ENCODE assay signal across 19 cellular contexts in the genomic region with DNA sequence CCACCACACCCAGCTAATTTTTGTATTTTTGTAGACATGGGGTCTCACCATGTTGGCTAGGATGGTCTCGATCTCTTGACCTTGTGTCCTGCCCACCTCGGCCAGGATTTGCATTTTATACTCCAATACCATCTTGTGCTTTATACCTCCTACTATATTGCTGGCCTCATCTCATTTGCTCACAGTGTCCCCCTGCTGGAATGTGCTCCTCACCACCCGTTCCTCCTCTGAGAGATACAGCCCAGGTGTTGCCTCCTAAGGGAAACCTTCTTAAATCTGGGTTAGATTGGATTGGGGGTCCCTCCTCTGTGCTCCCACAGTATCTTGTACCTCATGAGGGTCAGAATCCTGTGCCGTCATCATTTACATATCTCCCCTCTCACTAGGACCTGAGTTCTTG.
A peak's percentile ranks its signal among the peaks of the same experiment; 100 is the strongest.
DNase-seq lines count a peak whose midpoint lies in the region; ATAC-seq and TF ChIP-seq lines count a peak whose summit lies in the region.
"Had no signal": no experiment of that assay in that cellular context is flagged by ENCODE, and none has a peak within 500 bp of the region (broad histone marks: within the 10 kb centered on the region; RNA-seq: fewer than 3 reads in every experiment).

No MANE protein-coding gene starts in this region.

- H3K27me3 ChIP-seq in GM23338 (ENCODE audit: insufficient read depth) (peaks cover 81% of the 10 kb centered on the region), endodermal cell (ENCODE audit: control insufficient read depth, insufficient read depth, low read length, poor library complexity, severe bottlenecking) (peaks cover 86% of the 10 kb centered on the region), mesendoderm (ENCODE audit: insufficient read depth, low read length, poor library complexity) (no peaks in the 10 kb centered on the region)
- H3K27me3 ChIP-seq: BE2C, transverse colon had no signal

- no peak overlapping the region for H4K5ac ChIP-seq in mesendoderm (ENCODE audit: low read length)

- H3K4me2 ChIP-seq in GM23338 (peak overlapping the region; percentile 71), mesendoderm (ENCODE audit: low read length) (no peak overlapping the region)

- H4K20me1 ChIP-seq in GM23338 (replicated peaks; ENCODE audit: insufficient read depth) = no peaks in the 10 kb centered on the region

- H3K4me3 ChIP-seq in GM23338 (peak overlapping the region; percentile 41), LNCaP clone FGC (ENCODE audit: low read depth, low read length) (no peak overlapping the region), endodermal cell (ENCODE audit: low read length) (peak overlapping the region; percentile 56), mesendoderm (ENCODE audit: low read length) (no peak overlapping the region)
- H3K4me3 ChIP-seq: spleen, transverse colon had no signal

- no peaks in the 10 kb centered on the region for H3K9me3 ChIP-seq in endodermal cell (ENCODE audit: control insufficient read depth, low read length)
- H3K9me3 ChIP-seq: BE2C, spleen, transverse colon had no signal

- no peak overlapping the region for H2BK120ac ChIP-seq in mesendoderm (ENCODE audit: low read depth, low read length)

- no peak overlapping the region for H3K4ac ChIP-seq in mesendoderm (ENCODE audit: low read depth, low read length)

- H3F3A ChIP-seq in GM23338 (replicated peaks; ENCODE audit: low read depth) = no peaks in the 10 kb centered on the region

- no peak overlapping the region for H4K8ac ChIP-seq in mesendoderm (ENCODE audit: low read depth, low read length)

- H3K36me3 ChIP-seq in GM23338 (ENCODE audit: insufficient read depth) (no peaks in the 10 kb centered on the region), endodermal cell (ENCODE audit: control insufficient read depth, insufficient read depth, low read length) (no peaks in the 10 kb centered on the region), mesendoderm (ENCODE audit: control insufficient read depth, insufficient read depth, low read length) (no peaks in the 10 kb centered on the region)
- H3K36me3 ChIP-seq: BE2C, spleen, transverse colon had no signal

- H3K79me1 ChIP-seq in mesendoderm (ENCODE audit: low read length) = no peaks in the 10 kb centered on the region

- H3K36me3 Mint-ChIP-seq in GM23338 (ENCODE audit: low read depth) (no peaks in the 10 kb centered on the region), endodermal cell (ENCODE audit: low read depth) (no peaks in the 10 kb centered on the region)
- H3K36me3 Mint-ChIP-seq: activated naive CD8-positive, alpha-beta T cell treated with anti-CD3 and anti-CD28 coated beads, Interleukin-2, amount 10 ng/mL, durations not matched to agents 7 days and 5 days; naive thymus-derived CD4-positive, alpha-beta T cell; stimulated activated memory B cell treated with anti-CD40 and anti-IgM and Interleukin-4, amounts not matched to agents 10 μg/mL and 1 μg/mL and 100 μg/mL, for 72 hours had no signal

- H3K27ac Mint-ChIP-seq in GM23338 (no peak overlapping the region), endodermal cell (no peak overlapping the region)
- H3K27ac Mint-ChIP-seq: activated naive CD8-positive, alpha-beta T cell treated with anti-CD3 and anti-CD28 coated beads, Interleukin-2, amount 10 ng/mL, durations not matched to agents 7 days and 5 days; activated T-cell treated with anti-CD3 and anti-CD28 coated beads, Interleukin-2, amount 50 U/mL, for 24 hours; naive thymus-derived CD4-positive, alpha-beta T cell; stimulated activated memory B cell treated with anti-CD40 and anti-IgM and Interleukin-4, amounts not matched to agents 10 μg/mL and 1 μg/mL and 100 μg/mL, for 72 hours had no signal

- no peak overlapping the region for H3K9ac ChIP-seq in endodermal cell (ENCODE audit: extremely low read depth, low read length, poor library complexity, severe bottlenecking)
- no peak overlapping the region for H3K9ac ChIP-seq in mesendoderm (ENCODE audit: low read length)

- H2AK5ac ChIP-seq in mesendoderm (ENCODE audit: low read length) = no peak overlapping the region

- no peak overlapping the region for H2BK5ac ChIP-seq in mesendoderm (ENCODE audit: low read length)

- 59 to 88% methylated on average over 2 to 4 of the region's 4 CpGs for WGBS in endodermal cell (ENCODE audit: insufficient coverage in 1 of 2, insufficient read length in 1 of 2), 2 experiments
- no CpG with 5 or more reads among the region's 4 CpGs for WGBS in mesendoderm (ENCODE audit: extremely low coverage, insufficient coverage, low lambda C conversion rate)

- H3K9me3 Mint-ChIP-seq in GM23338 (no peaks in the 10 kb centered on the region), endodermal cell (no peaks in the 10 kb centered on the region)
- H3K9me3 Mint-ChIP-seq: activated naive CD8-positive, alpha-beta T cell treated with anti-CD3 and anti-CD28 coated beads, Interleukin-2, amount 10 ng/mL, durations not matched to agents 7 days and 5 days; activated T-cell treated with anti-CD3 and anti-CD28 coated beads, Interleukin-2, amount 50 U/mL, for 24 hours; stimulated activated memory B cell treated with anti-CD40 and anti-IgM and Interleukin-4, amounts not matched to agents 10 μg/mL and 1 μg/mL and 100 μg/mL, for 72 hours had no signal

- no peak overlapping the region for H3K56ac ChIP-seq in mesendoderm (ENCODE audit: low read length)

- peak; percentile 70 for ATAC-seq in GM23338
- ATAC-seq in GM18505 (IDR thresholded peaks at IDR 0.05; ENCODE audit: unreplicated experiment) = no peak
- ATAC-seq: naive thymus-derived CD4-positive, alpha-beta T cell; stimulated activated memory B cell treated with anti-CD40 and anti-IgM and Interleukin-4, amounts not matched to agents 10 μg/mL and 1 μg/mL and 100 μg/mL, for 72 hours had no signal

- H3K27ac ChIP-seq in GM23338 (ENCODE audit: low read depth) = no peak overlapping the region
- H3K27ac ChIP-seq in endodermal cell (ENCODE audit: low read depth, low read length) = no peak overlapping the region
- H3K27ac ChIP-seq in mesendoderm (ENCODE audit: low read depth, low read length) = no peak overlapping the region
- H3K27ac ChIP-seq: spleen, transverse colon had no signal

- peak; percentile 54 to 63 for TF ChIP-seq CTCF in GM23338 (conservative IDR thresholded peaks at IDR 0.05; ENCODE audit: low read depth in 2 of 2)
- TF ChIP-seq CTCF in LNCaP clone FGC (IDR thresholded peaks at IDR 0.05; ENCODE audit: control insufficient read depth, extremely low read depth, insufficient read depth) = peak; percentile 32; the same call in 1 of the 2 replicates
- peak; percentile 74 for TF ChIP-seq CTCF in endodermal cell (conservative IDR thresholded peaks at IDR 0.05)

- H3K79me2 ChIP-seq in GM23338 (replicated peaks; ENCODE audit: insufficient read depth) = no peaks in the 10 kb centered on the region
- no peaks in the 10 kb centered on the region for H3K79me2 ChIP-seq in mesendoderm (ENCODE audit: control insufficient read depth, insufficient read depth, low read length)

- peak; percentile 60 for DNase-seq in GM23338 (ENCODE audit: low spot score)
- no peak for DNase-seq in LNCaP clone FGC (ENCODE audit: low read depth)
- peak; percentile 77 for DNase-seq in endodermal cell
- DNase-seq in mesendoderm = peak; percentile 55
- no peak for DNase-seq in activated T-cell treated with anti-CD3 and anti-CD28 coated beads, Interleukin-2, amount 50 U/mL, for 48 hours
- no peak for DNase-seq in C1 segment of cervical spinal cord (lab: John Stamatoyannopoulos, UW)
- no peak for DNase-seq in activated CD4-positive, alpha-beta T cell treated with anti-CD3 and anti-CD28 coated beads, Interleukin-2, amount 50 U/mL, for 48 hours
- DNase-seq: activated CD4-positive, alpha-beta T cell treated with anti-CD3 and anti-CD28 coated beads, Interleukin-2, amount 50 U/mL, for 1 hour; activated naive CD8-positive, alpha-beta T cell treated with anti-CD3 and anti-CD28 coated beads, Interleukin-2, amount 10 ng/mL, durations not matched to agents 7 days and 5 days; activated T-cell treated with anti-CD3 and anti-CD28 coated beads, Interleukin-2, amount 50 U/mL, for 24 hours; BE2C; KG1; naive thymus-derived CD4-positive, alpha-beta T cell; NCI-H1105; NCI-H2171; spleen; transverse colon had no signal

- H3K4me1 ChIP-seq in GM23338 (ENCODE audit: insufficient read depth) (peaks cover 71% of the 10 kb centered on the region), endodermal cell (ENCODE audit: control insufficient read depth, insufficient read depth, low read length) (peaks cover 16% of the 10 kb centered on the region), mesendoderm (ENCODE audit: control insufficient read depth, low read depth, low read length) (peaks cover 6% of the 10 kb centered on the region)
- H3K4me1 ChIP-seq: spleen, transverse colon had no signal

- H3K27me3 Mint-ChIP-seq in GM23338 (ENCODE audit: insufficient read depth, low read depth, poor library complexity) = peaks cover 37% of the 10 kb centered on the region
- peaks cover 78% of the 10 kb centered on the region for H3K27me3 Mint-ChIP-seq in endodermal cell (ENCODE audit: insufficient read depth)

- no peak overlapping the region for H2BK15ac ChIP-seq in mesendoderm (replicated peaks; ENCODE audit: low read depth)

- no peak overlapping the region for H3K18ac ChIP-seq in mesendoderm (ENCODE audit: low read length)

- peak overlapping the region; percentile 51 for H3K4me3 Mint-ChIP-seq in GM23338
- no peak overlapping the region for H3K4me3 Mint-ChIP-seq in endodermal cell
- H3K4me3 Mint-ChIP-seq: activated naive CD8-positive, alpha-beta T cell treated with anti-CD3 and anti-CD28 coated beads, Interleukin-2, amount 10 ng/mL, durations not matched to agents 7 days and 5 days; activated T-cell treated with anti-CD3 and anti-CD28 coated beads, Interleukin-2, amount 50 U/mL, for 24 hours; naive thymus-derived CD4-positive, alpha-beta T cell; stimulated activated memory B cell treated with anti-CD40 and anti-IgM and Interleukin-4, amounts not matched to agents 10 μg/mL and 1 μg/mL and 100 μg/mL, for 72 hours had no signal

- no peak overlapping the region for H3K23ac ChIP-seq in mesendoderm (ENCODE audit: low read length)

- TF ChIP-seq POLR2A in GM18505 (IDR thresholded peaks at IDR 0.05; ENCODE audit: borderline replicate concordance, extremely low read depth, insufficient read depth, insufficient read length) = no peak

- no peaks in the 10 kb centered on the region for H3K9me2 ChIP-seq in GM23338 (ENCODE audit: insufficient read depth)

- H3K4me1 Mint-ChIP-seq in GM23338 = peaks cover 54% of the 10 kb centered on the region
- H3K4me1 Mint-ChIP-seq in endodermal cell = peaks cover 43% of the 10 kb centered on the region
- H3K4me1 Mint-ChIP-seq: activated naive CD8-positive, alpha-beta T cell treated with anti-CD3 and anti-CD28 coated beads, Interleukin-2, amount 10 ng/mL, durations not matched to agents 7 days and 5 days; naive thymus-derived CD4-positive, alpha-beta T cell; stimulated activated memory B cell treated with anti-CD40 and anti-IgM and Interleukin-4, amounts not matched to agents 10 μg/mL and 1 μg/mL and 100 μg/mL, for 72 hours had no signal

- H2AFZ ChIP-seq in GM23338 = no peak overlapping the region

TF ChIP-seq in GM23338, 12 proteins besides CTCF, POLR2A, EP300 and RAD21:
- no peak for TF ChIP-seq POLR2AphosphoS5 (IDR thresholded peaks at IDR 0.05; ENCODE audit: low read depth)
- 0 out of 2 replicates have a peak, but pooled peaks have one; percentile 17 for TF ChIP-seq ZNF114 (CRISPR knock-in tag; IDR thresholded peaks at IDR 0.05)

Comparison
In these comparisons a context has a peak if more than half of its experiments do, and no peak if none do; other contexts are left out.
1. DNase-seq: peak in GM23338 (single experiment), endodermal cell (single experiment) and mesendoderm (single experiment); none in LNCaP clone FGC (single experiment), activated T-cell treated with anti-CD3 and anti-CD28 coated beads, Interleukin-2, amount 50 U/mL, for 48 hours (0 of 2), C1 segment of cervical spinal cord (0 of 14) and activated CD4-positive, alpha-beta T cell treated with anti-CD3 and anti-CD28 coated beads, Interleukin-2, amount 50 U/mL, for 48 hours (0 of 2).
2. H3K4me3 ChIP-seq: peak in GM23338 (single experiment) and endodermal cell (single experiment); none in LNCaP clone FGC (single experiment) and mesendoderm (single experiment).
3. Peak in every context shown above with its lines, with median percentiles within 50 percentile points of each other: CTCF ChIP-seq.